In genomic region chr9:104544644-104545043, GRCh38 we compare ENCODE assay signal across 24 cellular contexts. TPM values are rescaled to one million over a fixed set of nuclear protein-coding genes. Genes with fewer than 3 reads are reported as not detected.
A peak's percentile ranks its signal among the peaks of the same experiment; 100 is the strongest.
DNase-seq lines count a peak whose midpoint lies in the region; ATAC-seq and TF ChIP-seq lines count a peak whose summit lies in the region.
"Had no signal": no experiment of that assay in that cellular context is flagged by ENCODE, and none has a peak within 500 bp of the region (broad histone marks: within the 10 kb centered on the region; RNA-seq: fewer than 3 reads in every experiment).

No MANE protein-coding gene starts in this region.

- H3K79me2 ChIP-seq in ACC112 (ENCODE audit: control insufficient read depth, insufficient read depth, low read length, unreplicated experiment), result no peaks in the 10 kb centered on the region

- H3K4me1 Mint-ChIP-seq in natural killer cell, result no peaks in the 10 kb centered on the region
- H3K4me1 Mint-ChIP-seq: CD14-positive monocyte; CD4-positive, alpha-beta memory T cell; CD4-positive, CD25-positive, alpha-beta regulatory T cell; CD8-positive, alpha-beta memory T cell had no signal

- no peaks in the 10 kb centered on the region for H3K27me3 ChIP-seq in ACC112 (ENCODE audit: insufficient read depth, low read length)
- no peaks in the 10 kb centered on the region for H3K27me3 ChIP-seq in MG63
- H3K27me3 ChIP-seq in H7 (ENCODE audit: control insufficient read depth, insufficient read depth, low read length), result no peaks in the 10 kb centered on the region
- H3K27me3 ChIP-seq: BE2C, BLaER1 had no signal

- intact Hi-C loops in natural killer cell (cut with micrococcal nuclease), result no loop called here

- H3K4me1 ChIP-seq in ACC112 (ENCODE audit: control insufficient read depth, insufficient read depth, low read length, unreplicated experiment), result no peaks in the 10 kb centered on the region
- H3K4me1 ChIP-seq: A549, BE2C, BLaER1 had no signal

- no peak for DNase-seq in MG63
- peak; percentile 55 for DNase-seq in OCI-M1 (lab: John Stamatoyannopoulos, UW)
- DNase-seq in natural killer cell, result no peak
- no peak for DNase-seq in activated CD4-positive, alpha-beta T cell treated with anti-CD3 and anti-CD28 coated beads, Interleukin-2, amount 50 U/mL, for 48 hours
- no peak for DNase-seq in H7
- DNase-seq: ACHN; BE2C; C1 segment of cervical spinal cord; CD4-positive, alpha-beta memory T cell; CD4-positive, CD25-positive, alpha-beta regulatory T cell; CD8-positive, alpha-beta memory T cell; COR-L47; DMS 273 treated with DMSO at 0.1 percent for 48 hours; DMS153; DMS53; DMS79; GF-D8 had no signal

- no peak for TF ChIP-seq CTCF in natural killer cell (IDR thresholded peaks at IDR 0.05)

- peaks cover 2 to 6% of the 10 kb centered on the region in 2 donors for H3K9me3 Mint-ChIP-seq in natural killer cell
- H3K9me3 Mint-ChIP-seq: CD4-positive, alpha-beta memory T cell; CD8-positive, alpha-beta memory T cell had no signal

- H3K27ac Mint-ChIP-seq in natural killer cell, result no peak overlapping the region
- H3K27ac Mint-ChIP-seq: CD14-positive monocyte; CD4-positive, alpha-beta memory T cell; CD4-positive, CD25-positive, alpha-beta regulatory T cell; CD8-positive, alpha-beta memory T cell had no signal

- ATAC-seq in HG03432 (IDR thresholded peaks at IDR 0.05; ENCODE audit: unreplicated experiment) (peak; percentile 54), natural killer cell (no peak), GM21367 (IDR thresholded peaks at IDR 0.05; ENCODE audit: unreplicated experiment) (no peak)
- ATAC-seq: A549 had no signal

- H3K36me3 Mint-ChIP-seq in natural killer cell, result no peaks in the 10 kb centered on the region
- H3K36me3 Mint-ChIP-seq: CD14-positive monocyte; CD4-positive, alpha-beta memory T cell; CD4-positive, CD25-positive, alpha-beta regulatory T cell; CD8-positive, alpha-beta memory T cell had no signal

- H3K36me3 ChIP-seq in ACC112 (ENCODE audit: insufficient read depth, low read length) (no peaks in the 10 kb centered on the region), MG63 (no peaks in the 10 kb centered on the region), H7 (replicated peaks; ENCODE audit: control insufficient read depth, insufficient read depth, low read length) (no peaks in the 10 kb centered on the region)
- H3K36me3 ChIP-seq: BE2C, BLaER1 had no signal

- H3K9me3 ChIP-seq in MG63, result no peaks in the 10 kb centered on the region
- H3K9me3 ChIP-seq: A549, BE2C, BLaER1 had no signal

- no peak overlapping the region for H3K27ac ChIP-seq in ACC112 (ENCODE audit: low read depth, low read length)
- H3K27ac ChIP-seq: A549, BLaER1 had no signal

- no peaks in the 10 kb centered on the region for H3K27me3 Mint-ChIP-seq in natural killer cell (ENCODE audit: low read depth in 2 of 2)
- H3K27me3 Mint-ChIP-seq: CD4-positive, alpha-beta memory T cell; CD4-positive, CD25-positive, alpha-beta regulatory T cell; CD8-positive, alpha-beta memory T cell had no signal

- H3K4me3 ChIP-seq in ACC112 (ENCODE audit: low read depth, low read length) (no peak overlapping the region), MG63 (peak overlapping the region; percentile 13), H7 (ENCODE audit: insufficient read depth, low read depth, low read length) (no peak overlapping the region)
- H3K4me3 ChIP-seq: A549, BLaER1 had no signal

- H2AFZ ChIP-seq in ACC112 (ENCODE audit: low read length, unreplicated experiment), result peak overlapping the region; percentile 55

- no peak overlapping the region for H3K4me3 Mint-ChIP-seq in natural killer cell
- H3K4me3 Mint-ChIP-seq: CD14-positive monocyte; CD4-positive, alpha-beta memory T cell; CD4-positive, CD25-positive, alpha-beta regulatory T cell; CD8-positive, alpha-beta memory T cell had no signal

RNA-seq across cellular contexts. Expression of gene OR13C3, which starts 8.0 kb away (rescaled TPM):
- not detected in 2 replicates for total RNA-seq in MG63 (2014; rRNA removed; shearing (Covaris generic); ENCODE audit: low replicate concordance)
- total RNA-seq in natural killer cell, result not detected
- not detected in 2 replicates for total RNA-seq in H7 (2014; rRNA removed; shearing (Covaris generic))
- total RNA-seq: A172; CD4-positive, alpha-beta memory T cell; CD4-positive, CD25-positive, alpha-beta regulatory T cell; CD8-positive, alpha-beta memory T cell had no signal

RNA-seq across cellular contexts. Expression of gene OR13C4, which starts 17.6 kb away (rescaled TPM):
- total RNA-seq in MG63 (2014; rRNA removed; shearing (Covaris generic); ENCODE audit: low replicate concordance), result not detected in 2 replicates
- not detected for total RNA-seq in natural killer cell
- total RNA-seq in H7 (2014; rRNA removed; shearing (Covaris generic)), result not detected in 2 replicates
- total RNA-seq: A172; CD4-positive, alpha-beta memory T cell; CD4-positive, CD25-positive, alpha-beta regulatory T cell; CD8-positive, alpha-beta memory T cell had no signal

RNA-seq across cellular contexts. Expression of gene OR13C8, which starts 24.3 kb away (rescaled TPM):
- total RNA-seq in MG63 (2014; rRNA removed; shearing (Covaris generic); ENCODE audit: low replicate concordance), result not detected in 2 replicates
- total RNA-seq in natural killer cell, result not detected
- total RNA-seq in H7 (2014; rRNA removed; shearing (Covaris generic)), result not detected in 2 replicates
- total RNA-seq: A172; CD4-positive, alpha-beta memory T cell; CD4-positive, CD25-positive, alpha-beta regulatory T cell; CD8-positive, alpha-beta memory T cell had no signal

RNA-seq across cellular contexts. Expression of gene OR13F1, which starts 40.6 kb away (rescaled TPM):
- total RNA-seq in MG63 (2014; rRNA removed; shearing (Covaris generic); ENCODE audit: low replicate concordance), result not detected in 2 replicates
- total RNA-seq in natural killer cell, result not detected
- not detected in 2 replicates for total RNA-seq in H7 (2014; rRNA removed; shearing (Covaris generic))
- total RNA-seq: A172; CD4-positive, alpha-beta memory T cell; CD4-positive, CD25-positive, alpha-beta regulatory T cell; CD8-positive, alpha-beta memory T cell had no signal

RNA-seq across cellular contexts. Expression of gene OR13C5, which starts 54.6 kb away (rescaled TPM):
- total RNA-seq in MG63 (2014; rRNA removed; shearing (Covaris generic); ENCODE audit: low replicate concordance), result not detected in 2 replicates
- total RNA-seq in natural killer cell, result not detected
- total RNA-seq in H7 (2014; rRNA removed; shearing (Covaris generic)), result not detected in 2 replicates
- total RNA-seq: A172; CD4-positive, alpha-beta memory T cell; CD4-positive, CD25-positive, alpha-beta regulatory T cell; CD8-positive, alpha-beta memory T cell had no signal
